ENCODE assay signal across 14 cellular contexts in the genomic region with DNA sequence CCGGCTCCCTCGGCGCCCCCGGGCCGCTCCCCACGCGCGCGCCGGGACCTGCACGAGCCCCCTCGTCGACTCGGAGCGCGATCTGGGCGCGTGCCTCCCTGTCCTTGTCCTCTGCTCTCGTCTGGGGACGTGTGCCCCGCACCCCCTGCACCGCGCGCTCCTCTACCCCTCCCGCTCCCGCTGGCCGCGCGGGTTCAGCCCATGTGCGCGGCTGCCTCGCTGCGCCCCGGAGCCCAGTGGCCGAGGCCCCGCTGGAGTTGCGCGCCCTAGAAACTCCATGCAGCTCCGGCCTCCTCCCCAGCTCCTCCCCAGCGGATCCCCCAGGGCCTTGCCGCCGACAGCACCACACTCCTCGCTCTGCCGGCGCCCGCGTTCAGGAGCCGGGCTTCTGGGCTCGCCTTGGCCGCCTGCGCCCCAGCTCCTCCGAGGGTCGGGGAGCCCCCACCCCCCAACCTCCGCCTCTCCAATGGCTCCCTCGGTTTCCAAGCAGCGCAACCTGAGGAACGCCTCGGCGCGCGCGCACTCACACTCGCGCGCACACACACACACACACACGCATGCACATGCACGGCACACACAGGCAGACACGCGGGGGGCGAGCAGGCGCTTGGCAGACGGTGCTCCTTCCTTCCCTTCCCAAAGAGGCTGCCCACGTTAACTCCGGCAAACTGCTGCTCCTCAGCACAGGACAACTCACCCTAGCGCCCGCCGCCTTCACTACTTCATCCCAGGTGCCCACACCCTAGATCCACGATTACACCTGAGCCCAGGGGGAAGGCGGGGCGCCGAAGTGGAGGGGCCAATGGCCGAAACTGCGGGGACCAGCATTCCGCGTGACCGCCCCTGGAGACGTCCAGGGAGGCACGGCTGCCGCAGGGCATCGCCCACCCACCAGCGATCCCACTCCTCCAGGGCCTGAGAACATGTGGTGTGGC.
A peak's percentile ranks its signal among the peaks of the same experiment; 100 is the strongest.
DNase-seq lines count a peak whose midpoint lies in the region; ATAC-seq, FAIRE-seq and TF ChIP-seq lines count a peak whose summit lies in the region.
"Had no signal": no experiment of that assay in that cellular context is flagged by ENCODE, and none has a peak within 500 bp of the region (broad histone marks: within the 10 kb centered on the region; RNA-seq: fewer than 3 reads in every experiment).

No MANE protein-coding gene starts in this region.

- H3K9me3 ChIP-seq in right lobe of liver (no peaks in the 10 kb centered on the region), HepG2 (ENCODE audit: low read length) (no peaks in the 10 kb centered on the region), vagina (no peaks in the 10 kb centered on the region)

- no peak overlapping the region for H3K9ac ChIP-seq in HepG2 (ENCODE audit: insufficient read depth, low read depth, low read length)

- WGBS in right lobe of liver (ENCODE audit: insufficient coverage, low coverage, low lambda C conversion rate, missing lambda C conversion rate), result 8% methylated on average over 8 of the region's 91 CpGs
- 51% methylated on average over 32 of the region's 91 CpGs for WGBS in HepG2 (ENCODE audit: low lambda C conversion rate)

- ATAC-seq in right lobe of liver (peak in 3 of 4 donors; percentile 14 to 37 (median 28)), HepG2 (no peak), HG02840 (IDR thresholded peaks at IDR 0.05; ENCODE audit: low FRiP score, unreplicated experiment) (no peak), GM21367 (IDR thresholded peaks at IDR 0.05; ENCODE audit: unreplicated experiment) (no peak)
- ATAC-seq: activated naive CD8-positive, alpha-beta T cell treated with anti-CD3 and anti-CD28 coated beads, Interleukin-2, amount 50 U/mL, for 24 hours had no signal

- no peaks in the 10 kb centered on the region for H4K20me1 ChIP-seq in HepG2 (ENCODE audit: insufficient read depth, low read length)

- H3K9me3 Mint-ChIP-seq in brain, result peaks cover 9 to 18% (median 15%) of the 10 kb centered on the region in 5 experiments

- peaks cover 16% of the 10 kb centered on the region for H3K4me1 Mint-ChIP-seq in brain
- H3K4me1 Mint-ChIP-seq: activated naive CD8-positive, alpha-beta T cell treated with anti-CD3 and anti-CD28 coated beads, Interleukin-2, amount 50 U/mL, for 24 hours had no signal

- no peaks in the 10 kb centered on the region for H3K4me1 ChIP-seq in right lobe of liver
- no peaks in the 10 kb centered on the region for H3K4me1 ChIP-seq in HepG2 (ENCODE audit: insufficient read depth, low read length)
- H3K4me1 ChIP-seq in vagina, result peaks cover 19% of the 10 kb centered on the region

- H3K36me3 Mint-ChIP-seq in brain, result peaks cover 4% of the 10 kb centered on the region

- peak overlapping the region; percentile 12 to 32 (median 21) for H3K4me3 ChIP-seq in right lobe of liver
- H3K4me3 ChIP-seq in HepG2 (replicated peaks in 1 of 3; ENCODE audit: insufficient read depth in 1 of 3, low read depth in 2 of 3, low read length in 3 of 3), result no peak overlapping the region
- peak overlapping the region; percentile 48 to 50 for H3K4me3 ChIP-seq in vagina

- CTCF ChIA-PET in HepG2 (lab: Yijun Ruan, JAX; ENCODE audit: low intra/inter-chr PET ratio, low total read pairs), result no interaction called here

- peak overlapping the region; percentile 79 to 91 (median 86) for H3K4me3 Mint-ChIP-seq in brain
- H3K4me3 Mint-ChIP-seq: activated naive CD8-positive, alpha-beta T cell treated with anti-CD3 and anti-CD28 coated beads, Interleukin-2, amount 50 U/mL, for 24 hours had no signal

- no peaks in the 10 kb centered on the region for H3K79me2 ChIP-seq in HepG2 (ENCODE audit: insufficient read depth, low read length)

- H2AFZ ChIP-seq in HepG2 (ENCODE audit: low read length), result no peak overlapping the region

- H3K27ac ChIP-seq in right lobe of liver (no peak overlapping the region), HepG2 (ENCODE audit: extremely low read length, insufficient read depth, low read length) (no peak overlapping the region), vagina (peak overlapping the region; percentile 47)

- no TSS peak for BruUV-seq in HepG2 (replicated peaks; lab: Mats Ljungman, UMichigan)

- no peak for TF ChIP-seq CTCF in right lobe of liver (IDR thresholded peaks at IDR 0.05)
- TF ChIP-seq CTCF in HepG2 (CRISPR knock-in tag; IDR thresholded peaks at IDR 0.05), result no peak
- TF ChIP-seq CTCF in brain (conservative IDR thresholded peaks at IDR 0.05), result no peak
- TF ChIP-seq CTCF in vagina (IDR thresholded peaks at IDR 0.05), result no peak

- no peak for DNase-seq in right lobe of liver
- no peak for DNase-seq in HepG2 (ENCODE audit: low spot score)
- DNase-seq in iPS-NIHi7 (ENCODE audit: extremely low spot score), result peak; percentile 41
- DNase-seq in vagina (ENCODE audit: extremely low spot score in 2 of 2), result no peak
- no peak for DNase-seq in T1000 (lab: John Stamatoyannopoulos, UW)
- DNase-seq: activated naive CD8-positive, alpha-beta T cell treated with anti-CD3 and anti-CD28 coated beads, Interleukin-2, amount 50 U/mL, for 24 hours; AML-193; EL; NCI-H1092 treated with DMSO at 0.1 percent for 48 hours; stimulated activated CD8-positive, alpha-beta memory T cell treated with anti-CD3 and anti-CD28 coated beads, Interleukin-4, amount 100 ng/mL, for 48 hours had no signal

- H3K27me3 ChIP-seq in right lobe of liver (no peaks in the 10 kb centered on the region), HepG2 (ENCODE audit: control insufficient read depth in 1 of 2, insufficient read depth in 2 of 2, low read length in 2 of 2) (peaks cover 1 to 15% of the 10 kb centered on the region in 2 experiments; a peak in 3 of 5 replicates), vagina (no peaks in the 10 kb centered on the region)

- in situ Hi-C loops in HepG2 (cut with HindIII; ENCODE audit: extremely low pct_ligation_motif_present, low pct_unique_long_range_greater_than_20kb), result no loop called here

- no peak for TF ChIP-seq POLR2A in right lobe of liver (IDR thresholded peaks at IDR 0.05)
- TF ChIP-seq POLR2A in HepG2 (IDR thresholded peaks at IDR 0.05; ENCODE audit: insufficient read depth in 1 of 2, low read depth in 2 of 2, low read length in 2 of 2), result no peak
- no peak for TF ChIP-seq POLR2A in vagina (IDR thresholded peaks at IDR 0.05)

- H3K4me2 ChIP-seq in HepG2 (ENCODE audit: low read depth, low read length), result no peak overlapping the region

- no peaks in the 10 kb centered on the region for H3K36me3 ChIP-seq in right lobe of liver
- H3K36me3 ChIP-seq in HepG2 (replicated peaks in 1 of 2; ENCODE audit: control insufficient read depth in 1 of 2, insufficient read depth in 2 of 2, low read length in 2 of 2), result no peaks in the 10 kb centered on the region
- H3K36me3 ChIP-seq in vagina, result no peaks in the 10 kb centered on the region

- no peak for FAIRE-seq in HepG2 (lab: Jason Lieb, UNC)
- FAIRE-seq: endometrium had no signal

- no peak for TF ChIP-seq RAD21 in HepG2 (CRISPR knock-in tag; IDR thresholded peaks at IDR 0.05)

- intact Hi-C loops in right lobe of liver (cut with DNase I) (no loop called here), HepG2 (cut with micrococcal nuclease; ENCODE audit: unreplicated experiment) (no loop called here), vagina (cut with DNase I) (no loop called here)

- POLR2A ChIA-PET in HepG2 (lab: Yijun Ruan, JAX), result no interaction called here

- peak overlapping the region in 2 of 5 experiments; percentile 36 to 45 for H3K27ac Mint-ChIP-seq in brain
- H3K27ac Mint-ChIP-seq: activated naive CD8-positive, alpha-beta T cell treated with anti-CD3 and anti-CD28 coated beads, Interleukin-2, amount 50 U/mL, for 24 hours had no signal

- no peak for TF ChIP-seq EP300 in HepG2 (IDR thresholded peaks at IDR 0.05; ENCODE audit: low read depth in 2 of 2, low read length in 2 of 2)
- no peak for TF ChIP-seq EP300 in HepG2 (CRISPR knock-in tag; IDR thresholded peaks at IDR 0.05; ENCODE audit: borderline replicate concordance)

- peaks cover 55% of the 10 kb centered on the region for H3K27me3 Mint-ChIP-seq in brain

TF ChIP-seq in HepG2, 621 proteins besides CTCF, POLR2A, EP300 and RAD21 (continues in another document):
- TF ChIP-seq, protein P1, sequence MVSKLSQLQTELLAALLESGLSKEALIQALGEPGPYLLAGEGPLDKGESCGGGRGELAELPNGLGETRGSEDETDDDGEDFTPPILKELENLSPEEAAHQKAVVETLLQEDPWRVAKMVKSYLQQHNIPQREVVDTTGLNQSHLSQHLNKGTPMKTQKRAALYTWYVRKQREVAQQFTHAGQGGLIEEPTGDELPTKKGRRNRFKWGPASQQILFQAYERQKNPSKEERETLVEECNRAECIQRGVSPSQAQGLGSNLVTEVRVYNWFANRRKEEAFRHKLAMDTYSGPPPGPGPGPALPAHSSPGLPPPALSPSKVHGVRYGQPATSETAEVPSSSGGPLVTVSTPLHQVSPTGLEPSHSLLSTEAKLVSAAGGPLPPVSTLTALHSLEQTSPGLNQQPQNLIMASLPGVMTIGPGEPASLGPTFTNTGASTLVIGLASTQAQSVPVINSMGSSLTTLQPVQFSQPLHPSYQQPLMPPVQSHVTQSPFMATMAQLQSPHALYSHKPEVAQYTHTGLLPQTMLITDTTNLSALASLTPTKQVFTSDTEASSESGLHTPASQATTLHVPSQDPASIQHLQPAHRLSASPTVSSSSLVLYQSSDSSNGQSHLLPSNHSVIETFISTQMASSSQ (IDR thresholded peaks at IDR 0.05; ENCODE audit: low read depth), result no peak
- TF ChIP-seq, protein P1 (CRISPR knock-in tag; IDR thresholded peaks at IDR 0.05; ENCODE audit: borderline replicate concordance), result no peak
- no peak for TF ChIP-seq SMC3 (IDR thresholded peaks at IDR 0.05; ENCODE audit: low read length)
- no peak for TF ChIP-seq ZNF20 (CRISPR knock-in tag; IDR thresholded peaks at IDR 0.05)
- TF ChIP-seq ZNF614 (CRISPR knock-in tag; IDR thresholded peaks at IDR 0.05; ENCODE audit: borderline replicate concordance), result no peak
- TF ChIP-seq NR1H2 (CRISPR knock-in tag; IDR thresholded peaks at IDR 0.05; ENCODE audit: borderline replicate concordance, low read depth), result no peak
- no peak for TF ChIP-seq SSRP1 (CRISPR knock-in tag; IDR thresholded peaks at IDR 0.05)

Comparison
In these comparisons a context has a peak if more than half of its experiments do, and no peak if none do; other contexts are left out.
1. ATAC-seq: peak in right lobe of liver (3 of 4); none in HepG2 (single experiment), HG02840 (single experiment) and GM21367 (single experiment).
2. H3K4me3 ChIP-seq: peak in right lobe of liver (3 of 3) and vagina (2 of 2); none in HepG2 (0 of 3).